ENCODE assay signal across 16 cellular contexts in genomic region chr2:17795309-17795708, GRCh38. TPM values are rescaled to one million over a fixed set of nuclear protein-coding genes. Genes with fewer than 3 reads are reported as not detected.
A peak's percentile ranks its signal among the peaks of the same experiment; 100 is the strongest.
DNase-seq lines count a peak whose midpoint lies in the region; ATAC-seq and TF ChIP-seq lines count a peak whose summit lies in the region.
"Had no signal": no experiment of that assay in that cellular context is flagged by ENCODE, and none has a peak within 500 bp of the region (broad histone marks: within the 10 kb centered on the region; RNA-seq: fewer than 3 reads in every experiment).

No MANE protein-coding gene starts in this region.

- no TSS peak for BruUV-seq in IMR-90 (replicated peaks; lab: Mats Ljungman, UMichigan)

- H3K23ac ChIP-seq in IMR-90 (ENCODE audit: low read depth, low read length) = no peak overlapping the region
- H3K23ac ChIP-seq in mesenchymal stem cell (ENCODE audit: low read length in 2 of 2) = no peak overlapping the region

- no peak overlapping the region for H3K18ac ChIP-seq in IMR-90 (ENCODE audit: low read depth, low read length)
- no peak overlapping the region for H3K18ac ChIP-seq in mesenchymal stem cell (ENCODE audit: low read depth in 1 of 2, low read length in 2 of 2)

- no peak overlapping the region for H2AK5ac ChIP-seq in IMR-90 (ENCODE audit: low read depth, low read length)
- no peak overlapping the region for H2AK5ac ChIP-seq in mesenchymal stem cell (ENCODE audit: low read length, severe bottlenecking)

- DNase-seq in IMR-90 (no peak), mesenchymal stem cell (no peak), transverse colon (peak; percentile 67), GM10248 (ENCODE audit: extremely low spot score) (no peak), NCI-H1694 (lab: John Stamatoyannopoulos, UW) (no peak), heart left ventricle (no peak)
- DNase-seq: CD4-positive, CD25-positive, alpha-beta regulatory T cell; DMS53; GF-D8; H7 had no signal

- H3K36me3 ChIP-seq in IMR-90 (ENCODE audit: control insufficient read depth, insufficient read depth, low read length) = no peaks in the 10 kb centered on the region
- H3K36me3 ChIP-seq in mesenchymal stem cell (ENCODE audit: control insufficient read depth in 1 of 2, insufficient read depth in 2 of 2, low read depth in 1 of 2, low read length in 2 of 2) = no peaks in the 10 kb centered on the region
- no peaks in the 10 kb centered on the region for H3K36me3 ChIP-seq in transverse colon
- no peaks in the 10 kb centered on the region for H3K36me3 ChIP-seq in heart left ventricle

- no peak overlapping the region for H2BK12ac ChIP-seq in mesenchymal stem cell (ENCODE audit: low read length in 2 of 2)

- in situ Hi-C loops in IMR-90 (cut with MboI; ENCODE audit: low sequenced_read_pairs) (no loop called here), transverse colon (cut with MboI; ENCODE audit: low pct_ligation_motif_present in 1 of 4, low pct_unique_long_range_greater_than_20kb in 1 of 4, low sequenced_read_pairs in 3 of 4) (no loop called here)

- WGBS in IMR-90 (ENCODE audit: extremely low coverage in 2 of 2, insufficient read length in 1 of 2), 2 experiments = 70% methylated on average over 3 of the region's 5 CpGs; no CpG with 5 or more reads in 1 of the 2 experiments
- 89% methylated on average over 4 of the region's 5 CpGs for WGBS in mesenchymal stem cell
- 61 to 78% methylated on average over 5 of the region's 5 CpGs for WGBS in transverse colon (ENCODE audit: low coverage in 1 of 2), 2 donors
- 89 to 93% (median 91%) methylated on average over 5 of the region's 5 CpGs for WGBS in heart left ventricle, 4 donors

- H3K79me1 ChIP-seq in IMR-90 (ENCODE audit: low read depth in 1 of 2, low read length in 2 of 2) = no peaks in the 10 kb centered on the region
- H3K79me1 ChIP-seq in mesenchymal stem cell (replicated peaks; ENCODE audit: low read length, poor library complexity, severe bottlenecking) = no peaks in the 10 kb centered on the region

- no peak overlapping the region for H3K9ac ChIP-seq in IMR-90 (ENCODE audit: low read depth, low read length)
- H3K9ac ChIP-seq in mesenchymal stem cell (ENCODE audit: low read length) = no peak overlapping the region

- H3K27ac ChIP-seq in IMR-90 (ENCODE audit: insufficient read depth, low read length) (no peak overlapping the region), mesenchymal stem cell (ENCODE audit: low read length, poor library complexity, severe bottlenecking) (no peak overlapping the region), transverse colon (peak overlapping the region in 3 of 4 donors; percentile 65 to 73 (median 72)), heart left ventricle (no peak overlapping the region)
- H3K27ac ChIP-seq: A549, HL-60 had no signal

- dilution Hi-C loops in IMR-90 (cut with HindIII; ENCODE audit: low sequenced_read_pairs, unreplicated experiment) = no loop called here

- TF ChIP-seq EP300 in transverse colon (IDR thresholded peaks at IDR 0.05; ENCODE audit: low read depth) = peak; percentile 44

- no peak overlapping the region for H2AK9ac ChIP-seq in IMR-90 (replicated peaks; ENCODE audit: low read depth, low read length, poor library complexity)

- H2AFZ ChIP-seq in IMR-90 (replicated peaks; ENCODE audit: low read length, poor library complexity) (no peak overlapping the region), mesenchymal stem cell (ENCODE audit: low read depth, low read length) (no peak overlapping the region)
- H2AFZ ChIP-seq: GM23338 had no signal

- POLR2A ChIA-PET in IMR-90 (lab: Charles Lee; ENCODE audit: unreplicated experiment) = no interaction called here
- POLR2A ChIA-PET in GM10248 (lab: Yijun Ruan, JAX) = no interaction called here

- H3K4ac ChIP-seq in IMR-90 (ENCODE audit: low read depth, low read length) = no peak overlapping the region
- no peak overlapping the region for H3K4ac ChIP-seq in mesenchymal stem cell (ENCODE audit: low read depth in 1 of 2, low read length in 2 of 2)

- no peak overlapping the region for H3K56ac ChIP-seq in IMR-90 (ENCODE audit: extremely low read depth, insufficient read depth, low read length)

- H3K27me3 ChIP-seq in IMR-90 (ENCODE audit: control insufficient read depth, insufficient read depth, low read length) (peaks cover 19% of the 10 kb centered on the region), mesenchymal stem cell (ENCODE audit: control insufficient read depth in 1 of 2, insufficient read depth in 1 of 2, low read length in 2 of 2) (peaks cover 5 to 13% of the 10 kb centered on the region in 2 experiments), transverse colon (no peaks in the 10 kb centered on the region), heart left ventricle (no peaks in the 10 kb centered on the region)

- no peaks in the 10 kb centered on the region for H4K20me1 ChIP-seq in IMR-90 (ENCODE audit: insufficient read depth, low read length)

- peaks cover 6% of the 10 kb centered on the region for H3K4me1 ChIP-seq in IMR-90 (ENCODE audit: control insufficient read depth, insufficient read depth, low read length)
- H3K4me1 ChIP-seq in mesenchymal stem cell (ENCODE audit: control insufficient read depth, insufficient read depth, low read depth, low read length) = peaks cover 3% of the 10 kb centered on the region
- peaks cover 0 to 37% (median 17%) of the 10 kb centered on the region in 4 donors for H3K4me1 ChIP-seq in transverse colon
- peaks cover 0 to 16% (median 7%) of the 10 kb centered on the region in 12 donors for H3K4me1 ChIP-seq in heart left ventricle
- H3K4me1 ChIP-seq: A549 had no signal

- H3K9me3 ChIP-seq in IMR-90 (ENCODE audit: control insufficient read depth, insufficient read depth, low read length) (no peaks in the 10 kb centered on the region), mesenchymal stem cell (ENCODE audit: control insufficient read depth, low read length) (no peaks in the 10 kb centered on the region), transverse colon (no peaks in the 10 kb centered on the region), heart left ventricle (no peaks in the 10 kb centered on the region)
- H3K9me3 ChIP-seq: A549 had no signal

- H2BK15ac ChIP-seq in IMR-90 (ENCODE audit: low read depth, low read length) (no peak overlapping the region), mesenchymal stem cell (ENCODE audit: low read depth, poor library complexity, severe bottlenecking) (peak overlapping the region; percentile 65)

- no peak for ATAC-seq in IMR-90 (ENCODE audit: low read depth)
- peak; percentile 88 for ATAC-seq in esophagus mucosa
- no peak for ATAC-seq in heart left ventricle
- ATAC-seq: A549, GM23338 had no signal

- no peak for TF ChIP-seq POLR2A in IMR-90 (IDR thresholded peaks at IDR 0.05; ENCODE audit: low read depth, low read length)
- no peak for TF ChIP-seq POLR2A in transverse colon (IDR thresholded peaks at IDR 0.05)
- TF ChIP-seq POLR2A in heart left ventricle (IDR thresholded peaks at IDR 0.05) = no peak

- no peak for TF ChIP-seq RAD21 in IMR-90 (IDR thresholded peaks at IDR 0.05; ENCODE audit: low read length)

- TF ChIP-seq CTCF in IMR-90 (conservative IDR thresholded peaks at IDR 0.05; ENCODE audit: low read depth, low read length) (no peak), transverse colon (IDR thresholded peaks at IDR 0.05) (no peak), GM10248 (IDR thresholded peaks at IDR 0.05; ENCODE audit: control extremely low read depth, extremely low read depth, low read depth, missing control alignments) (no peak), heart left ventricle (IDR thresholded peaks at IDR 0.05) (no peak)

- H4K91ac ChIP-seq in IMR-90 (ENCODE audit: insufficient read depth, low read depth, low read length) (no peak overlapping the region), mesenchymal stem cell (ENCODE audit: low read length) (no peak overlapping the region)

- H4K8ac ChIP-seq in IMR-90 (ENCODE audit: low read depth in 2 of 2, low read length in 2 of 2) = no peak overlapping the region
- no peak overlapping the region for H4K8ac ChIP-seq in mesenchymal stem cell (ENCODE audit: low read length)

- no peak overlapping the region for H3K4me3 ChIP-seq in IMR-90 (ENCODE audit: insufficient read depth, low read depth, low read length)
- H3K4me3 ChIP-seq in mesenchymal stem cell (ENCODE audit: insufficient read depth in 1 of 2, low read depth in 1 of 2, low read length in 2 of 2) = no peak overlapping the region
- H3K4me3 ChIP-seq in transverse colon = no peak overlapping the region
- H3K4me3 ChIP-seq in heart left ventricle = no peak overlapping the region
- H3K4me3 ChIP-seq: A549, GM23338 had no signal

- peaks cover 7% of the 10 kb centered on the region for H3K9me1 ChIP-seq in IMR-90 (ENCODE audit: insufficient read depth, low read length)

- intact Hi-C loops in IMR-90 (cut with micrococcal nuclease) (no loop called here), transverse colon (cut with DNase I; ENCODE audit: low total_unique reads) (no loop called here), heart left ventricle (cut with DNase I) (no loop called here)

- H3K14ac ChIP-seq in IMR-90 (replicated peaks; ENCODE audit: low read depth, low read length) (no peak overlapping the region), mesenchymal stem cell (ENCODE audit: low read length in 2 of 2) (no peak overlapping the region)

- CTCF ChIA-PET in IMR-90 (lab: Yijun Ruan, JAX) (interaction anchor here (1.1 to 1.6 kb wide), 2 partner anchors 8 to 75 kb away, joined by 3 to 4 read pairs; no protein-coding TSS in a partner anchor), GM10248 (lab: Yijun Ruan, JAX) (interaction anchor here (1.0 to 1.4 kb wide), 3 partner anchors 9 to 17 kb away, joined by 3 read pairs; no protein-coding TSS in a partner anchor)

- H3K4me2 ChIP-seq in IMR-90 (ENCODE audit: low read depth, low read length) (no peak overlapping the region), mesenchymal stem cell (ENCODE audit: low read length, poor library complexity, severe bottlenecking) (no peak overlapping the region)
- H3K4me2 ChIP-seq: A549, GM23338 had no signal

- H2BK120ac ChIP-seq in IMR-90 (ENCODE audit: low read depth, low read length) = no peak overlapping the region
- H2BK120ac ChIP-seq in mesenchymal stem cell (ENCODE audit: low read depth, low read length) = no peak overlapping the region

- H4K5ac ChIP-seq in IMR-90 (ENCODE audit: low read depth, low read length) = no peak overlapping the region

- no peak overlapping the region for H2BK5ac ChIP-seq in IMR-90 (ENCODE audit: low read depth, low read length, poor library complexity, severe bottlenecking)
- no peak overlapping the region for H2BK5ac ChIP-seq in mesenchymal stem cell (ENCODE audit: low read depth, low read length, poor library complexity, severe bottlenecking)

- no peak overlapping the region for H2BK20ac ChIP-seq in IMR-90 (ENCODE audit: low read depth, low read length)

RNA-seq across cellular contexts. Expression of gene MSGN1, which starts 21.0 kb away (rescaled TPM):
- total RNA-seq in IMR-90 (2012; rRNA removed) (not detected in 2 replicates), esophagus mucosa (not detected), transverse colon (1 to 10 TPM in 1 of 4 donors, not detected in 3; 1.3 TPM), heart left ventricle (not detected)
- polyA plus RNA-seq in IMR-90 (2012; rRNA removed) (not detected in 2 replicates), heart left ventricle (not detected)
- not detected in 2 replicates for polyA plus RNA-seq in IMR-90 (2012; cell fraction: cytosol; rRNA removed)
- not detected in 2 replicates for polyA plus RNA-seq in IMR-90 (2012; cell fraction: nucleus; rRNA removed; ENCODE audit: low replicate concordance)
- not detected for polyA plus RNA-seq in mesenchymal stem cell (2013, experiment 1 of 2)
- polyA plus RNA-seq in mesenchymal stem cell (2013, experiment 2 of 2) = not detected
- total RNA-seq: CD4-positive, CD25-positive, alpha-beta regulatory T cell; GM23338; H7 had no signal
- polyA plus RNA-seq: A549; AG04450; BJ; CD4-positive, CD25-positive, alpha-beta regulatory T cell; GM23338 had no signal

RNA-seq across cellular contexts. Expression of gene GEN1, which starts 41.4 kb away (rescaled TPM):
- total RNA-seq in IMR-90 (2012; rRNA removed) = 7.9 and 18.1 TPM in 2 replicates
- polyA plus RNA-seq in IMR-90 (2012; rRNA removed) = 4.4 and 8.3 TPM in 2 replicates
- 0.24 and 0.37 TPM in 2 replicates for polyA plus RNA-seq in IMR-90 (2012; cell fraction: cytosol; rRNA removed)
- 6.6 and 25.3 TPM in 2 replicates for polyA plus RNA-seq in IMR-90 (2012; cell fraction: nucleus; rRNA removed; ENCODE audit: low replicate concordance)
- 18.1 TPM for total RNA-seq in esophagus mucosa
- polyA plus RNA-seq in mesenchymal stem cell (2013, experiment 1 of 2) = 2.2 TPM
- 2.6 TPM for polyA plus RNA-seq in mesenchymal stem cell (2013, experiment 2 of 2)
- 100 to 1,000 TPM in 1 of 4 donors, 10 to 100 TPM in 3; 36.4 to 110 (median 63.7) TPM for total RNA-seq in transverse colon
- 1 to 10 TPM; 2.4 to 8.8 (median 3.1) TPM for total RNA-seq in heart left ventricle
- 1 to 10 TPM; 1.0 to 1.8 TPM for polyA plus RNA-seq in heart left ventricle

RNA-seq across cellular contexts. Expression of gene SMC6, which starts 41.7 kb away (rescaled TPM):
- total RNA-seq in IMR-90 (2012; rRNA removed) = 10.4 and 18.3 TPM in 2 replicates
- 5.2 and 6.5 TPM in 2 replicates for polyA plus RNA-seq in IMR-90 (2012; rRNA removed)
- polyA plus RNA-seq in IMR-90 (2012; cell fraction: cytosol; rRNA removed) = 0.58 and 0.68 TPM in 2 replicates
- polyA plus RNA-seq in IMR-90 (2012; cell fraction: nucleus; rRNA removed; ENCODE audit: low replicate concordance) = 1.5 and 12.9 TPM in 2 replicates
- total RNA-seq in esophagus mucosa = 24.4 TPM
- polyA plus RNA-seq in mesenchymal stem cell (2013, experiment 1 of 2) = 21.0 TPM
- polyA plus RNA-seq in mesenchymal stem cell (2013, experiment 2 of 2) = 21.2 TPM
- total RNA-seq in transverse colon = 10 to 100 TPM; 15.7 to 49.1 (median 36.2) TPM
- 10 to 100 TPM; 10.1 to 14.7 (median 12.7) TPM for total RNA-seq in heart left ventricle
- 1 to 10 TPM; 5.9 to 7.0 TPM for polyA plus RNA-seq in heart left ventricle

Comparison
In these comparisons a context has a peak if more than half of its experiments do, and no peak if none do; other contexts are left out.
1. H3K27ac ChIP-seq: peak in transverse colon (3 of 4); none in IMR-90 (single experiment), mesenchymal stem cell (single experiment) and heart left ventricle (0 of 12).